8 cellular contexts compared by ENCODE assay signal in the genomic region with DNA sequence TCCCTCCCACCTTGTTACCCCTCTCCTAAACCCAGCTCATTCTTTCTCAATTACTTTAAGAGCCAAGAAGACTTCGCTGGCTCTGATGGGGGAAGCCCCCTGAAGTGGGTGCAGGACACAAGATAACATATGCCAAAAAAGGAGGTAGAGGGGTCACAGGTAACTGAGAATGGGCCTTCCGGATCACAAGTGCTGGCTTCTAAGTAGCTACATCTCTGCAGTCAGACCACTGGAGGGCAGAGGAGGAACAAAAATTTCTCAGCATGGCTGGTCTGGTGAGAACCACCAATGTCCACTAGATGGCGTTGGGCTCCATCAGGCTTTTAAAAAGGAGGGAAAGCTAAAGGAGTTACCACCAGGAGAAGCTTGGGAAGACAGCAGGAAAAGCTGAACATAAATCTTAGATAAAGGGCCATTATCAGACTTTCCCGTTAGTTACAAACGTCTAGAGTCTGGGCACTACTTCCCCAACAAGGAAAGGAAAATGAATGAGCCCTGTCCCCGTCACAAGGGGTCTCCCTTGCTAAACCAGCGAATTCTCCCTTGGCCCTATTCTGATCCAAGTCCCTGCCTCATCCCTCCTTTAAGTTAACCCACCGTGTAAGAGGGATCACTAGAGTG. TPM values are rescaled to one million over a fixed set of nuclear protein-coding genes. Genes with fewer than 3 reads are reported as not detected.
DNase-seq lines count a peak whose midpoint lies in the region; ATAC-seq and TF ChIP-seq lines count a peak whose summit lies in the region.

No MANE protein-coding gene starts in this region.

- H3K4me2 ChIP-seq in fibroblast of lung (ENCODE audit: extremely low read depth, insufficient read depth, low read length): peak overlapping the region; percentile 53

- WGBS in testis, 2 donors: 40 to 52% methylated on average over 8 of the region's 8 CpGs

- H3K79me2 ChIP-seq in fibroblast of lung (ENCODE audit: control insufficient read depth, insufficient read depth, low read length): peaks cover 58% of the 10 kb centered on the region

- H3K9me3 ChIP-seq in fibroblast of lung (ENCODE audit: control insufficient read depth, insufficient read depth, low read depth, low read length) (no peaks in the 10 kb centered on the region), neuron (ENCODE audit: low read length) (no peaks in the 10 kb centered on the region), testis (no peaks in the 10 kb centered on the region)

- no peak for TF ChIP-seq POLR2A in testis (IDR thresholded peaks at IDR 0.05)

- H3K27ac ChIP-seq in fibroblast of lung (ENCODE audit: insufficient read depth, low read length) (no peak overlapping the region), testis (no peak overlapping the region)

- H3K4me1 ChIP-seq in fibroblast of lung (ENCODE audit: control insufficient read depth, extremely low read depth, insufficient read depth, low read length) (peaks cover 20% of the 10 kb centered on the region), neuron (ENCODE audit: insufficient read depth, low read length) (peaks cover 35% of the 10 kb centered on the region), testis (peaks cover 36% of the 10 kb centered on the region)

- H3K4me3 ChIP-seq in AG09309 (ENCODE audit: control insufficient read depth, low read depth, low read length) (no peak overlapping the region; the same call in 1 of the 2 replicates), fibroblast of lung (replicated peaks in 1 of 4; ENCODE audit: control extremely low read depth in 1 of 4, insufficient read depth in 1 of 4, low read depth in 3 of 4, low read length in 4 of 4) (peak overlapping the region in 2 of 4 experiments; percentile 43 to 45), neuron (ENCODE audit: low read length) (peak overlapping the region; percentile 28), testis (no peak overlapping the region)

- intact Hi-C loops in testis (cut with DNase I; ENCODE audit: low total_unique reads): no loop called here

- H3K9ac ChIP-seq in fibroblast of lung (ENCODE audit: insufficient read depth, low read length): no peak overlapping the region

- TF ChIP-seq CTCF in AG09309 (IDR thresholded peaks at IDR 0.05; ENCODE audit: control insufficient read depth, insufficient read depth, low read depth, low read length, missing control alignments) (peak; percentile 98), fibroblast of lung (conservative IDR thresholded peaks at IDR 0.05 in 1 of 2, IDR thresholded peaks at IDR 0.05 in 1 of 2; ENCODE audit: low read depth in 1 of 2, low read length in 2 of 2) (peak; percentile 100), testis (IDR thresholded peaks at IDR 0.05) (peak; percentile 92 to 97 (median 94))

- H2AFZ ChIP-seq in fibroblast of lung (ENCODE audit: low read length): no peak overlapping the region
- no peak overlapping the region for H2AFZ ChIP-seq in neuron (ENCODE audit: low read depth, low read length)

- peak; percentile 66 for ATAC-seq in GM19438 (IDR thresholded peaks at IDR 0.05; ENCODE audit: low read depth, unreplicated experiment)

- no peaks in the 10 kb centered on the region for H4K20me1 ChIP-seq in fibroblast of lung (ENCODE audit: control insufficient read depth, extremely low read depth, insufficient read depth, low read length)

- DNase-seq in AG09309 (ENCODE audit: low read depth) (peak; percentile 81), HuH-7.5 (ENCODE audit: low spot score) (peak; percentile 86), fibroblast of lung (ENCODE audit: low read depth in 2 of 2) (peak; percentile 86 to 95), testis (peak; percentile 90), NCI-H146 (lab: John Stamatoyannopoulos, UW) (no peak)
- peak; percentile 69 for DNase-seq in activated CD8-positive, alpha-beta memory T cell treated with anti-CD3 and anti-CD28 coated beads, Interleukin-2, amount 50 U/mL, for 4 hours

- peaks cover 25% of the 10 kb centered on the region for H3K36me3 ChIP-seq in fibroblast of lung (ENCODE audit: control insufficient read depth, insufficient read depth, low read length)
- peaks cover 59% of the 10 kb centered on the region for H3K36me3 ChIP-seq in neuron (ENCODE audit: insufficient read depth, low read length)
- H3K36me3 ChIP-seq in testis (ENCODE audit: low read depth, missing control alignments): no peaks in the 10 kb centered on the region

- H3K27me3 ChIP-seq in fibroblast of lung (ENCODE audit: control insufficient read depth, insufficient read depth, low read length) (no peaks in the 10 kb centered on the region), neuron (ENCODE audit: insufficient read depth, low read length) (no peaks in the 10 kb centered on the region), testis (no peaks in the 10 kb centered on the region)

RNA-seq across cellular contexts. Expression of a gene that starts 11.6 kb away (rescaled TPM):
- total RNA-seq in fibroblast of lung (5.6 and 6.2 TPM in 2 replicates), testis (10 to 100 TPM; 10.2 TPM)
- polyA plus RNA-seq in fibroblast of lung (5.0 and 6.5 TPM in 2 replicates), testis (ENCODE audit: insufficient read depth, low read depth, low replicate concordance) (3.9 TPM)
- polyA plus RNA-seq in fibroblast of lung (2012): 5.1 and 6.8 TPM in 2 replicates
- 12.8 and 23.3 TPM in 2 replicates for polyA minus RNA-seq in fibroblast of lung (ENCODE audit: low replicate concordance)

RNA-seq across cellular contexts. Expression of a gene that starts 26.0 kb away (rescaled TPM):
- total RNA-seq in fibroblast of lung: 58.3 and 75.1 TPM in 2 replicates
- polyA plus RNA-seq in fibroblast of lung: 94.0 and 101 TPM in 2 replicates
- 83.2 and 87.5 TPM in 2 replicates for polyA plus RNA-seq in fibroblast of lung (2012)
- polyA minus RNA-seq in fibroblast of lung (ENCODE audit: low replicate concordance): 66.3 and 73.4 TPM in 2 replicates
- total RNA-seq in testis: 100 to 1,000 TPM; 209 to 216 TPM
- 151 TPM for polyA plus RNA-seq in testis (ENCODE audit: insufficient read depth, low read depth, low replicate concordance)

RNA-seq across cellular contexts. Expression of a gene that starts 26.4 kb away (rescaled TPM):
- total RNA-seq in fibroblast of lung: 55.0 and 60.4 TPM in 2 replicates
- 96.5 and 115 TPM in 2 replicates for polyA plus RNA-seq in fibroblast of lung
- polyA plus RNA-seq in fibroblast of lung (2012): 88.5 and 104 TPM in 2 replicates
- polyA minus RNA-seq in fibroblast of lung (ENCODE audit: low replicate concordance): 89.5 and 118 TPM in 2 replicates
- total RNA-seq in testis: 10 to 100 TPM; 17.7 to 26.9 TPM
- polyA plus RNA-seq in testis (ENCODE audit: insufficient read depth, low read depth, low replicate concordance): 60.8 TPM

RNA-seq across cellular contexts. Expression of a gene that starts 26.9 kb away (rescaled TPM):
- under 0.01 TPM in 1 of 2 replicates, not detected in the other for total RNA-seq in fibroblast of lung
- polyA plus RNA-seq in fibroblast of lung: not detected in 2 replicates
- polyA plus RNA-seq in fibroblast of lung (2012): not detected in 2 replicates
- polyA minus RNA-seq in fibroblast of lung (ENCODE audit: low replicate concordance): not detected in 2 replicates
- total RNA-seq in testis: under 1 TPM; 0.12 to 0.31 TPM
- 0.20 TPM for polyA plus RNA-seq in testis (ENCODE audit: insufficient read depth, low read depth, low replicate concordance)

RNA-seq across cellular contexts. Expression of a gene that starts 34.2 kb away (rescaled TPM):
- 166 and 204 TPM in 2 replicates for total RNA-seq in fibroblast of lung
- 237 and 276 TPM in 2 replicates for polyA plus RNA-seq in fibroblast of lung
- polyA plus RNA-seq in fibroblast of lung (2012): 213 and 248 TPM in 2 replicates
- polyA minus RNA-seq in fibroblast of lung (ENCODE audit: low replicate concordance): 184 and 186 TPM in 2 replicates
- total RNA-seq in testis: 100 to 1,000 TPM in 1 of 2 donors, 10 to 100 TPM in 1; 97.2 to 123 TPM
- 145 TPM for polyA plus RNA-seq in testis (ENCODE audit: insufficient read depth, low read depth, low replicate concordance)
